ENCODE assay signal across 9 cellular contexts in the genomic region with DNA sequence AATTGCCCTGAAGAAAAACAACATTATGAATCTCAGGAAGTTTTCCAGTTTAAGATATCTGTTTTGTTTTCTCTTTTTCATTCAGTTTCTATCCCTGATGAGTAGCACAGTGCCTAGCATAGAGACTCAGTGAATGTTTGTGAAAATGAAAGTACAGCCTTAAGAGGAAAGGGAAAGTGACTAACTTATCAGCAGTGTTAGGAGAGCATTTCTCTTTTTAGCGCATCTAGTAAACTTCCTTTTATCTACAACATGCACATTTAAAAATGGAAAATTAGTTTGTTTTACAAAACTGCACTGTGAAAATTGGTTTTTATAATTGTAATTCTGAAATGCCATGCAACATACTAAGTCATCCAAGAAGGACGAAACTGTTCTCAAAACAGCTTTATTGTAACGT.
DNase-seq lines count a peak whose midpoint lies in the region; ATAC-seq, FAIRE-seq and TF ChIP-seq lines count a peak whose summit lies in the region.
"Had no signal": no experiment of that assay in that cellular context is flagged by ENCODE, and none has a peak within 500 bp of the region (broad histone marks: within the 10 kb centered on the region; RNA-seq: fewer than 3 reads in every experiment).

No MANE protein-coding gene starts in this region.

- H3K36me3 ChIP-seq in lower lobe of right lung: peaks cover 51% of the 10 kb centered on the region

- CTCF ChIA-PET in activated B cell treated with CpG ODN at 0.5 μM for 24 hours (lab: Charles Lee): interaction anchor here (1.4 kb wide), 1 partner anchor 10 kb away, joined by 4 read pairs; no protein-coding TSS in a partner anchor

- peaks cover 28% of the 10 kb centered on the region for H3K4me1 Mint-ChIP-seq in activated B cell treated with CpG ODN at 0.5 μM for 24 hours

- no peaks in the 10 kb centered on the region for H3K9me3 ChIP-seq in lower lobe of right lung

- intact Hi-C loops in activated B cell treated with CpG ODN at 0.5 μM for 24 hours (cut with micrococcal nuclease): no loop called here
- intact Hi-C loops in lower lobe of right lung (cut with DNase I): no loop called here

- H3K9me3 Mint-ChIP-seq in activated B cell treated with CpG ODN at 0.5 μM for 24 hours: no peaks in the 10 kb centered on the region

- no peaks in the 10 kb centered on the region for H3K27me3 ChIP-seq in lower lobe of right lung (ENCODE audit: low read depth)

- H3K4me3 Mint-ChIP-seq in activated B cell treated with CpG ODN at 0.5 μM for 24 hours: no peak overlapping the region

- peaks cover 49% of the 10 kb centered on the region for H3K4me1 ChIP-seq in lower lobe of right lung

- FAIRE-seq in D721Med (lab: Jason Lieb, UNC): no peak

- H3K36me3 Mint-ChIP-seq in activated B cell treated with CpG ODN at 0.5 μM for 24 hours (ENCODE audit: low read depth): peaks cover 87% of the 10 kb centered on the region

- no peaks in the 10 kb centered on the region for H3K27me3 Mint-ChIP-seq in activated B cell treated with CpG ODN at 0.5 μM for 24 hours

- POLR2A ChIA-PET in activated B cell treated with CpG ODN at 0.5 μM for 24 hours (lab: Charles Lee): interaction anchor here (0.6 kb wide), 1 partner anchor 92 kb away, joined by 8 read pairs; no protein-coding TSS in a partner anchor

- H3K4me3 ChIP-seq in lower lobe of right lung: peak overlapping the region; percentile 28

- no peak for TF ChIP-seq CTCF in activated B cell treated with CpG ODN at 0.5 μM for 24 hours (IDR thresholded peaks at IDR 0.05)
- no peak for TF ChIP-seq CTCF in lower lobe of right lung (IDR thresholded peaks at IDR 0.05)
- no peak for TF ChIP-seq CTCF in D721Med (IDR thresholded peaks at IDR 0.05; ENCODE audit: insufficient read depth, missing control alignments)

- peak overlapping the region; percentile 59 for H3K27ac Mint-ChIP-seq in activated B cell treated with CpG ODN at 0.5 μM for 24 hours

- DNase-seq in activated B cell treated with CpG ODN at 0.5 μM for 24 hours (no peak), lower lobe of right lung (no peak), D721Med (ENCODE audit: insufficient read length, low spot score) (no peak), HuH-7 (ENCODE audit: low spot score) (no peak), DMS79 (lab: John Stamatoyannopoulos, UW) (no peak)

- peak; percentile 87 for ATAC-seq in GM18520 (IDR thresholded peaks at IDR 0.05; ENCODE audit: unreplicated experiment)
- ATAC-seq in HG02642 (IDR thresholded peaks at IDR 0.05; ENCODE audit: poor library complexity, unreplicated experiment): peak; percentile 85
- ATAC-seq in activated B cell treated with CpG ODN at 0.5 μM for 24 hours (ENCODE audit: low read depth): peak; percentile 79
- ATAC-seq in lower lobe of right lung: peak; percentile 68 to 74
- ATAC-seq in HG02763 (IDR thresholded peaks at IDR 0.05; ENCODE audit: unreplicated experiment): no peak

- peak overlapping the region; percentile 59 for H3K27ac ChIP-seq in lower lobe of right lung
- H3K27ac ChIP-seq: KMS-11 had no signal
